12 cellular contexts compared by ENCODE assay signal in genomic region chr3:94525039-94525438, GRCh38.
A peak's percentile ranks its signal among the peaks of the same experiment; 100 is the strongest.
DNase-seq lines count a peak whose midpoint lies in the region; ATAC-seq, FAIRE-seq and TF ChIP-seq lines count a peak whose summit lies in the region.
"Had no signal": no experiment of that assay in that cellular context is flagged by ENCODE, and none has a peak within 500 bp of the region (broad histone marks: within the 10 kb centered on the region; RNA-seq: fewer than 3 reads in every experiment).

No MANE protein-coding gene starts in this region.

- H3K4me2 ChIP-seq in astrocyte (ENCODE audit: low read length): no peak overlapping the region

- H3K79me2 ChIP-seq in astrocyte (ENCODE audit: insufficient read depth, low read length): no peaks in the 10 kb centered on the region

- DNase-seq in NCI-H82 (lab: John Stamatoyannopoulos, UW) (peak; percentile 67), NCI-H82 treated with DMSO at 0.1 percent for 48 hours (lab: John Stamatoyannopoulos, UW; ENCODE audit: unreplicated experiment) (no peak), astrocyte (ENCODE audit: low read depth) (peak; percentile 21), inferior parietal cortex (ENCODE audit: extremely low spot score) (peak; percentile 4), upper lobe of right lung (no peak), cerebellar nuclear complex (lab: John Stamatoyannopoulos, UW) (no peak), sigmoid colon (no peak)
- DNase-seq in CD4-positive, alpha-beta T cell: no peak
- DNase-seq: adrenal gland; NCI-H1417 treated with DMSO at 0.1 percent for 48 hours; stimulated activated CD4-positive, alpha-beta T cell treated with anti-CD3 and anti-CD28 coated beads, Interleukin-1b, Interleukin-23, amount 100 ng/mL, for 48 hours; uterus had no signal

- TF ChIP-seq POLR2A in sigmoid colon (IDR thresholded peaks at IDR 0.05): no peak

- H4K20me1 ChIP-seq in astrocyte (ENCODE audit: insufficient read depth, low read length): no peaks in the 10 kb centered on the region

- no peak overlapping the region for H3K9ac ChIP-seq in astrocyte (ENCODE audit: low read length)

- H3K36me3 ChIP-seq in astrocyte (ENCODE audit: insufficient read depth, low read length): no peaks in the 10 kb centered on the region
- no peaks in the 10 kb centered on the region for H3K36me3 ChIP-seq in upper lobe of right lung
- no peaks in the 10 kb centered on the region for H3K36me3 ChIP-seq in sigmoid colon
- H3K36me3 ChIP-seq: adrenal gland, uterus had no signal

- no peaks in the 10 kb centered on the region for H3K27me3 ChIP-seq in astrocyte (ENCODE audit: insufficient read depth, low read length)
- no peaks in the 10 kb centered on the region for H3K27me3 ChIP-seq in upper lobe of right lung
- no peaks in the 10 kb centered on the region for H3K27me3 ChIP-seq in sigmoid colon
- no peaks in the 10 kb centered on the region for H3K27me3 ChIP-seq in CD4-positive, alpha-beta T cell (ENCODE audit: control insufficient read depth, insufficient read depth, low read length)
- H3K27me3 ChIP-seq: adrenal gland, uterus had no signal

- POLR2A ChIA-PET in CD4-positive, alpha-beta T cell (lab: Charles Lee): no interaction called here

- intact Hi-C loops in upper lobe of right lung (cut with DNase I): no loop called here
- intact Hi-C loops in sigmoid colon (cut with DNase I): no loop called here
- intact Hi-C loops in CD4-positive, alpha-beta T cell (cut with DNase I, micrococcal nuclease): no loop called here

- CTCF ChIA-PET in CD4-positive, alpha-beta T cell (lab: Charles Lee): no interaction called here

- H3K4me3 Mint-ChIP-seq in astrocyte (ENCODE audit: unreplicated experiment): no peak overlapping the region
- H3K4me3 Mint-ChIP-seq in CD4-positive, alpha-beta T cell: no peak overlapping the region

- no peaks in the 10 kb centered on the region for H3K9me3 Mint-ChIP-seq in astrocyte (ENCODE audit: unreplicated experiment)
- H3K9me3 Mint-ChIP-seq in CD4-positive, alpha-beta T cell: peaks cover 6% of the 10 kb centered on the region

- no peak overlapping the region for H3K27ac ChIP-seq in astrocyte (ENCODE audit: low read depth, low read length)
- no peak overlapping the region for H3K27ac ChIP-seq in upper lobe of right lung
- no peak overlapping the region for H3K27ac ChIP-seq in sigmoid colon
- H3K27ac ChIP-seq in CD4-positive, alpha-beta T cell (ENCODE audit: low read depth, low read length): no peak overlapping the region
- H3K27ac ChIP-seq: adrenal gland, uterus had no signal

- no peaks in the 10 kb centered on the region for H3K27me3 Mint-ChIP-seq in astrocyte (ENCODE audit: low read depth, unreplicated experiment)
- H3K27me3 Mint-ChIP-seq in CD4-positive, alpha-beta T cell: no peaks in the 10 kb centered on the region

- no peaks in the 10 kb centered on the region for H3K4me1 Mint-ChIP-seq in astrocyte (ENCODE audit: low read depth, unreplicated experiment)
- H3K4me1 Mint-ChIP-seq in CD4-positive, alpha-beta T cell (ENCODE audit: low read depth): no peaks in the 10 kb centered on the region

- no peak for FAIRE-seq in astrocyte (lab: Jason Lieb, UNC)

- no peak overlapping the region for H2AFZ ChIP-seq in astrocyte (ENCODE audit: low read depth, low read length)

- no peaks in the 10 kb centered on the region for H3K9me3 ChIP-seq in astrocyte (ENCODE audit: insufficient read depth, low read depth, low read length)
- no peaks in the 10 kb centered on the region for H3K9me3 ChIP-seq in upper lobe of right lung
- H3K9me3 ChIP-seq in sigmoid colon: no peaks in the 10 kb centered on the region
- no peaks in the 10 kb centered on the region for H3K9me3 ChIP-seq in CD4-positive, alpha-beta T cell (ENCODE audit: control insufficient read depth, low read length)
- H3K9me3 ChIP-seq: adrenal gland, uterus had no signal

- WGBS in sigmoid colon, 2 donors: 88 to 91% methylated on average over 6 of the region's 6 CpGs

- H3K36me3 Mint-ChIP-seq in astrocyte (ENCODE audit: low read depth, unreplicated experiment): no peaks in the 10 kb centered on the region
- no peaks in the 10 kb centered on the region for H3K36me3 Mint-ChIP-seq in CD4-positive, alpha-beta T cell (ENCODE audit: low read depth)

- H3K4me1 ChIP-seq in astrocyte (ENCODE audit: insufficient read depth, low read length) (no peaks in the 10 kb centered on the region), upper lobe of right lung (no peaks in the 10 kb centered on the region), sigmoid colon (peaks cover 0 to 14% (median 10%) of the 10 kb centered on the region in 4 donors)
- H3K4me1 ChIP-seq: adrenal gland, uterus had no signal

- peak; percentile 67 for ATAC-seq in upper lobe of right lung
- no peak for ATAC-seq in CD4-positive, alpha-beta T cell (ENCODE audit: poor library complexity)

- H3K4me3 ChIP-seq in astrocyte (ENCODE audit: insufficient read depth, low read depth, low read length) (no peak overlapping the region), upper lobe of right lung (no peak overlapping the region), sigmoid colon (no peak overlapping the region)
- H3K4me3 ChIP-seq: adrenal gland, uterus had no signal

- H3K27ac Mint-ChIP-seq in astrocyte (ENCODE audit: unreplicated experiment): no peak overlapping the region
- no peak overlapping the region for H3K27ac Mint-ChIP-seq in CD4-positive, alpha-beta T cell

- TF ChIP-seq CTCF in astrocyte (IDR thresholded peaks at IDR 0.05; ENCODE audit: insufficient read depth, low read depth, low read length) (peak; percentile 43), upper lobe of right lung (IDR thresholded peaks at IDR 0.05) (peak; percentile 27), sigmoid colon (IDR thresholded peaks at IDR 0.05) (peak in 1 of 4 experiments; percentile 15)
- TF ChIP-seq CTCF in CD4-positive, alpha-beta T cell (IDR thresholded peaks at IDR 0.05): no peak

- TF ChIP-seq EP300 in sigmoid colon (IDR thresholded peaks at IDR 0.05): no peak

Comparison
In these comparisons a context has a peak if more than half of its experiments do, and no peak if none do; other contexts are left out.
1. DNase-seq: peak in NCI-H82 (single experiment), astrocyte (single experiment) and inferior parietal cortex (single experiment); none in NCI-H82 treated with DMSO at 0.1 percent for 48 hours (single experiment), upper lobe of right lung (single experiment), cerebellar nuclear complex (0 of 2), sigmoid colon (single experiment) and CD4-positive, alpha-beta T cell (0 of 10).